Comparison of ENCODE assay signal across 20 cellular contexts in the genomic region with DNA sequence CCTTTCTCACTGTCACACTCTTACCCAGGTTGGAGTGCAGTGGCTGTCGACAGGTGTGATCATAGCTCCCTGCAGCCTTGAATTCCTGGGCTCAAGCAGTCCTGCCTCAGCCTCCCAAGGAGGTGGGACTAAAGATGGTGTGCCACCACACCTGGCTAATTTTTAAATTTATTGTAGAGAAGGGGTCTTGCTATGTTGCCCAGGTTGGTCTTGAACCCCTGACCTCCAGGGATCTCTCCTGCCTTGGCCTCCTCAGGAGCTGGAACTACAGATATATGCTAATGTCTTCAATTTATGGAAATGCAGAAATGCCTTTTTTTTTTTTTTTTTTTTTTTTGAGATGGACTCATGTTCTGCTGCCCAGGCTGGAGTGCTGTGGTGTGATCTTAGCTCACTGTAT.
"Had no signal": no experiment of that assay in that cellular context is flagged by ENCODE, and none has a peak within 500 bp of the region (broad histone marks: within the 10 kb centered on the region; RNA-seq: fewer than 3 reads in every experiment).

No MANE protein-coding gene starts in this region.

- FAIRE-seq: endometrium, keratinocyte had no signal

- H3K9me3 ChIP-seq: tibial artery had no signal

- H3K27me3 Mint-ChIP-seq: activated CD4-positive, alpha-beta T cell treated with anti-CD3 and anti-CD28 coated beads, Interleukin-2, amount 10 ng/mL, durations not matched to agents 7 days and 5 days; activated naive CD8-positive, alpha-beta T cell treated with anti-CD3 and anti-CD28 coated beads, Interleukin-2, amount 50 U/mL, for 24 hours had no signal

- H3K27ac ChIP-seq: cardiac muscle cell, tibial artery, VCaP had no signal

- ATAC-seq: activated naive CD8-positive, alpha-beta T cell treated with anti-CD3 and anti-CD28 coated beads, Interleukin-2, amount 50 U/mL, for 24 hours; left colon; stimulated activated naive CD8-positive, alpha-beta T cell treated with anti-CD3 and anti-CD28 coated beads, Interleukin-15, Interleukin-2, amounts not matched to agents 100 U/mL and 50 U/mL, for 24 hours had no signal

- H3K9me3 Mint-ChIP-seq: activated CD4-positive, alpha-beta T cell treated with anti-CD3 and anti-CD28 coated beads, Interleukin-2, amount 10 ng/mL, durations not matched to agents 7 days and 5 days; activated naive CD8-positive, alpha-beta T cell treated with anti-CD3 and anti-CD28 coated beads, Interleukin-2, amount 50 U/mL, for 24 hours; neural crest cell; T-helper 2 cell treated with Interferon-gamma antibody and Interleukin-4, amounts not matched to agents 5 μg/mL and 100 μg/mL, for 36 hours had no signal

- H3K4me3 ChIP-seq: cardiac muscle cell, tibial artery had no signal

- H3K27ac Mint-ChIP-seq: activated CD4-positive, alpha-beta T cell treated with anti-CD3 and anti-CD28 coated beads, Interleukin-2, amount 10 ng/mL, durations not matched to agents 7 days and 5 days; T-helper 2 cell treated with Interferon-gamma antibody and Interleukin-4, amounts not matched to agents 5 μg/mL and 100 μg/mL, for 36 hours had no signal

- H3K27me3 ChIP-seq: cardiac muscle cell, tibial artery had no signal

- H3K4me3 Mint-ChIP-seq: activated CD4-positive, alpha-beta T cell treated with anti-CD3 and anti-CD28 coated beads, Interleukin-2, amount 10 ng/mL, durations not matched to agents 7 days and 5 days; activated naive CD8-positive, alpha-beta T cell treated with anti-CD3 and anti-CD28 coated beads, Interleukin-2, amount 50 U/mL, for 24 hours; neural crest cell; T-helper 2 cell treated with Interferon-gamma antibody and Interleukin-4, amounts not matched to agents 5 μg/mL and 100 μg/mL, for 36 hours had no signal

- DNase-seq: activated CD4-positive, alpha-beta T cell treated with anti-CD3 and anti-CD28 coated beads, Interleukin-2, amount 10 ng/mL, durations not matched to agents 7 days and 5 days; activated CD4-positive, CD25-positive, alpha-beta regulatory T cell treated with anti-CD3 and anti-CD28 coated beads, Interleukin-2, amount 50 U/mL, for 72 hours; activated gamma-delta T cell; activated naive CD4-positive, alpha-beta T cell treated with anti-CD3 and anti-CD28 coated beads, Interleukin-2, amount 50 U/mL, for 16 hours; activated naive CD8-positive, alpha-beta T cell treated with anti-CD3 and anti-CD28 coated beads, Interleukin-2, amount 50 U/mL, for 24 hours; activated T-cell treated with anti-CD3 and anti-CD28 coated beads, Interleukin-2, amount 50 U/mL, for 48 hours; left colon; mesenchymal stem cell; occipital lobe; stimulated activated CD4-positive, alpha-beta T cell treated with anti-CD3 and anti-CD28 coated beads, Interleukin-4, amount 100 ng/mL, for 1 hour; stimulated activated naive CD8-positive, alpha-beta T cell treated with anti-CD3 and anti-CD28 coated beads, Interleukin-15, Interleukin-2, amounts not matched to agents 100 U/mL and 50 U/mL, for 24 hours; substantia nigra; SW 1271; tibial artery had no signal
